In genomic region chr18:9886005-9886348, GRCh38 we compare ENCODE assay signal across 35 cellular contexts. TPM values are rescaled to one million over a fixed set of nuclear protein-coding genes. Genes with fewer than 3 reads are reported as not detected.
"Had no signal": no experiment of that assay in that cellular context is flagged by ENCODE, and none has a peak within 500 bp of the region (broad histone marks: within the 10 kb centered on the region; RNA-seq: fewer than 3 reads in every experiment).

No MANE protein-coding gene starts in this region.

- H3K27ac Mint-ChIP-seq: activated B cell treated with CpG ODN at 0.5 μM for 24 hours; activated CD4-positive, alpha-beta memory T cell treated with anti-CD3 and anti-CD28 coated beads for 36 hours; activated CD4-positive, alpha-beta T cell treated with anti-CD3 and anti-CD28 coated beads, Interleukin-2, amount 10 ng/mL, durations not matched to agents 7 days and 5 days; activated CD8-positive, alpha-beta T cell treated with anti-CD3 and anti-CD28 coated beads for 36 hours; activated naive CD4-positive, alpha-beta T cell treated with anti-CD3 and anti-CD28 coated beads, Interleukin-2, amount 10 ng/mL, durations not matched to agents 7 days and 5 days; activated naive CD4-positive, alpha-beta T cell treated with anti-CD3 and anti-CD28 coated beads, Interleukin-2, amount 50 U/mL, for 24 hours; activated naive CD8-positive, alpha-beta T cell; activated T-helper 17 cell treated with anti-CD3 and anti-CD28 coated beads, Interleukin-2, amount 50 U/mL, for 72 hours; brain; T-helper 1 cell treated with Interleukin-12 subunit alpha and Interleukin-12 subunit beta and Interleukin-4 antibody, amounts not matched to agents 30 μg/mL and 1 μg/mL, for 36 hours; T-helper 2 cell treated with Interferon-gamma antibody and Interleukin-4, amounts not matched to agents 5 μg/mL and 100 μg/mL, for 36 hours had no signal

- H3K9me3 Mint-ChIP-seq: activated B cell treated with CpG ODN at 0.5 μM for 24 hours; activated CD4-positive, alpha-beta memory T cell treated with anti-CD3 and anti-CD28 coated beads for 36 hours; activated CD4-positive, alpha-beta T cell treated with anti-CD3 and anti-CD28 coated beads, Interleukin-2, amount 10 ng/mL, durations not matched to agents 7 days and 5 days; activated CD8-positive, alpha-beta T cell treated with anti-CD3 and anti-CD28 coated beads for 36 hours; activated naive CD4-positive, alpha-beta T cell treated with anti-CD3 and anti-CD28 coated beads, Interleukin-2, amount 10 ng/mL, durations not matched to agents 7 days and 5 days; activated naive CD4-positive, alpha-beta T cell treated with anti-CD3 and anti-CD28 coated beads, Interleukin-2, amount 50 U/mL, for 24 hours; activated T-helper 1 cell treated with anti-CD3 and anti-CD28 coated beads, Interleukin-12 subunit alpha, Interleukin-12 subunit beta, Interleukin-2, Interleukin-4 antibody, amounts not matched to agents 30 ng/mL and 10 ng/mL and 1 ng/mL, durations not matched to agents 14 hours and 24 hours and 36 hours; activated T-helper 17 cell treated with anti-CD3 and anti-CD28 coated beads, Interleukin-2, amount 50 U/mL, for 72 hours; central memory CD8-positive, alpha-beta T cell; T-helper 1 cell treated with Interleukin-12 subunit alpha and Interleukin-12 subunit beta and Interleukin-4 antibody, amounts not matched to agents 30 μg/mL and 1 μg/mL, for 36 hours; T-helper 2 cell treated with Interferon-gamma antibody and Interleukin-4, amounts not matched to agents 5 μg/mL and 100 μg/mL, for 36 hours had no signal

- H3K27me3 Mint-ChIP-seq: activated B cell treated with CpG ODN at 0.5 μM for 24 hours; activated CD4-positive, alpha-beta memory T cell treated with anti-CD3 and anti-CD28 coated beads for 36 hours; activated CD4-positive, alpha-beta T cell treated with anti-CD3 and anti-CD28 coated beads, Interleukin-2, amount 10 ng/mL, durations not matched to agents 7 days and 5 days; activated CD8-positive, alpha-beta T cell treated with anti-CD3 and anti-CD28 coated beads for 36 hours; activated naive CD4-positive, alpha-beta T cell treated with anti-CD3 and anti-CD28 coated beads, Interleukin-2, amount 50 U/mL, for 24 hours; activated naive CD8-positive, alpha-beta T cell had no signal

- H3K36me3 Mint-ChIP-seq: activated CD4-positive, alpha-beta memory T cell treated with anti-CD3 and anti-CD28 coated beads for 36 hours; activated naive CD4-positive, alpha-beta T cell treated with anti-CD3 and anti-CD28 coated beads, Interleukin-2, amount 10 ng/mL, durations not matched to agents 7 days and 5 days; activated naive CD4-positive, alpha-beta T cell treated with anti-CD3 and anti-CD28 coated beads, Interleukin-2, amount 50 U/mL, for 24 hours; activated naive CD8-positive, alpha-beta T cell; brain had no signal

- H3K9me3 ChIP-seq: ascending aorta, colonic mucosa had no signal

- DNase-seq: activated B cell treated with CpG ODN at 0.5 μM for 24 hours; activated CD4-positive, alpha-beta memory T cell treated with anti-CD3 and anti-CD28 coated beads for 36 hours; activated CD4-positive, alpha-beta T cell treated with anti-CD3 and anti-CD28 coated beads for 4 hours; activated CD4-positive, alpha-beta T cell treated with anti-CD3 and anti-CD28 coated beads, Interleukin-2, amount 10 ng/mL, durations not matched to agents 7 days and 5 days; activated CD4-positive, alpha-beta T cell treated with anti-CD3 and anti-CD28 coated beads, Interleukin-2, amount 50 U/mL, for 4 hours; activated CD4-positive, CD25-positive, alpha-beta regulatory T cell treated with anti-CD3 and anti-CD28 coated beads, Interleukin-2, amount 50 U/mL, for 72 hours; activated CD8-positive, alpha-beta memory T cell treated with anti-CD3 and anti-CD28 coated beads, Interleukin-2, amount 50 U/mL, for 4 hours; activated CD8-positive, alpha-beta T cell treated with anti-CD3 and anti-CD28 coated beads for 36 hours; activated effector memory CD4-positive, alpha-beta T cell treated with Interleukin-2 at 50 U/mL for 16 hours; activated gamma-delta T cell; activated naive CD4-positive, alpha-beta T cell treated with anti-CD3 and anti-CD28 coated beads, Interleukin-2, amount 10 ng/mL, durations not matched to agents 7 days and 5 days; activated naive CD4-positive, alpha-beta T cell treated with Interleukin-2 at 50 U/mL for 16 hours; activated T-cell treated with anti-CD3 and anti-CD28 coated beads for 4 hours; activated T-cell treated with anti-CD3 and anti-CD28 coated beads, Interleukin-2, amount 50 U/mL, for 1 hour; activated T-cell treated with anti-CD3 and anti-CD28 coated beads, Interleukin-2, amount 50 U/mL, for 48 hours; amygdala; anterior cingulate cortex; cerebellar nuclear complex; colonic mucosa; T-helper 1 cell; T-helper 2 cell; T-helper 9 cell had no signal

- H3K36me3 ChIP-seq: ascending aorta, cardiac muscle cell, colonic mucosa had no signal

- FAIRE-seq: TTC549 had no signal

- H3K4me1 Mint-ChIP-seq: activated B cell treated with CpG ODN at 0.5 μM for 24 hours; activated CD4-positive, alpha-beta T cell treated with anti-CD3 and anti-CD28 coated beads, Interleukin-2, amount 10 ng/mL, durations not matched to agents 7 days and 5 days; activated naive CD4-positive, alpha-beta T cell treated with anti-CD3 and anti-CD28 coated beads, Interleukin-2, amount 10 ng/mL, durations not matched to agents 7 days and 5 days; activated naive CD4-positive, alpha-beta T cell treated with anti-CD3 and anti-CD28 coated beads, Interleukin-2, amount 50 U/mL, for 24 hours; activated T-helper 17 cell treated with anti-CD3 and anti-CD28 coated beads, Interleukin-2, amount 50 U/mL, for 72 hours; brain; central memory CD8-positive, alpha-beta T cell had no signal

- H3K27ac ChIP-seq: ascending aorta, cardiac muscle cell, colonic mucosa, VCaP had no signal

- H3K4me3 Mint-ChIP-seq: activated B cell treated with CpG ODN at 0.5 μM for 24 hours; activated CD4-positive, alpha-beta memory T cell treated with anti-CD3 and anti-CD28 coated beads for 36 hours; activated CD4-positive, alpha-beta T cell treated with anti-CD3 and anti-CD28 coated beads, Interleukin-2, amount 10 ng/mL, durations not matched to agents 7 days and 5 days; activated CD8-positive, alpha-beta T cell treated with anti-CD3 and anti-CD28 coated beads for 36 hours; activated naive CD4-positive, alpha-beta T cell treated with anti-CD3 and anti-CD28 coated beads, Interleukin-2, amount 10 ng/mL, durations not matched to agents 7 days and 5 days; activated naive CD4-positive, alpha-beta T cell treated with anti-CD3 and anti-CD28 coated beads, Interleukin-2, amount 50 U/mL, for 24 hours; activated naive CD8-positive, alpha-beta T cell; activated T-helper 1 cell treated with anti-CD3 and anti-CD28 coated beads, Interleukin-12 subunit alpha, Interleukin-12 subunit beta, Interleukin-2, Interleukin-4 antibody, amounts not matched to agents 30 ng/mL and 10 ng/mL and 1 ng/mL, durations not matched to agents 14 hours and 24 hours and 36 hours; activated T-helper 17 cell treated with anti-CD3 and anti-CD28 coated beads, Interleukin-2, amount 50 U/mL, for 72 hours; brain; central memory CD8-positive, alpha-beta T cell; T-helper 1 cell treated with Interleukin-12 subunit alpha and Interleukin-12 subunit beta and Interleukin-4 antibody, amounts not matched to agents 30 μg/mL and 1 μg/mL, for 36 hours; T-helper 2 cell treated with Interferon-gamma antibody and Interleukin-4, amounts not matched to agents 5 μg/mL and 100 μg/mL, for 36 hours had no signal

- H3K4me1 ChIP-seq: ascending aorta, colonic mucosa had no signal

- H3K4me3 ChIP-seq: ascending aorta, cardiac muscle cell, colonic mucosa had no signal

- H3K27me3 ChIP-seq: ascending aorta, cardiac muscle cell, colonic mucosa had no signal

RNA-seq across cellular contexts. Expression of gene TXNDC2, which starts 0.2 kb away (rescaled TPM):
- total RNA-seq: activated CD4-positive, alpha-beta memory T cell treated with anti-CD3 and anti-CD28 coated beads for 36 hours; activated CD4-positive, alpha-beta T cell treated with anti-CD3 and anti-CD28 coated beads, Interleukin-2, amount 10 ng/mL, durations not matched to agents 7 days and 5 days; activated CD8-positive, alpha-beta memory T cell treated with anti-CD3 and anti-CD28 coated beads for 36 hours; activated CD8-positive, alpha-beta T cell treated with anti-CD3 and anti-CD28 coated beads for 36 hours; activated T-helper 17 cell treated with anti-CD3 and anti-CD28 coated beads, Interleukin-2, amount 50 U/mL, for 72 hours; ascending aorta; cardiac muscle cell; colonic mucosa had no signal
- polyA plus RNA-seq: cardiac muscle cell had no signal
